Comparison of ENCODE assay signal across 22 cellular contexts in genomic region chr9:75918154-75918553, GRCh38. TPM values are rescaled to one million over a fixed set of nuclear protein-coding genes. Genes with fewer than 3 reads are reported as not detected.
DNase-seq lines count a peak whose midpoint lies in the region; ATAC-seq and TF ChIP-seq lines count a peak whose summit lies in the region.
"Had no signal": no experiment of that assay in that cellular context is flagged by ENCODE, and none has a peak within 500 bp of the region (broad histone marks: within the 10 kb centered on the region; RNA-seq: fewer than 3 reads in every experiment).

No MANE protein-coding gene starts in this region.

- H3K9me3 Mint-ChIP-seq in MCF 10A (ENCODE audit: unreplicated experiment), result peaks cover 26% of the 10 kb centered on the region
- no peaks in the 10 kb centered on the region for H3K9me3 Mint-ChIP-seq in stimulated activated effector memory CD8-positive, alpha-beta T cell treated with anti-CD3 and anti-CD28 coated beads, Interleukin-12 subunit alpha, Interleukin-12 subunit beta, amount 100 ng/mL, for 72 hours
- no peaks in the 10 kb centered on the region for H3K9me3 Mint-ChIP-seq in activated T-helper 1 cell treated with anti-CD3 and anti-CD28 coated beads, Interleukin-12 subunit alpha, Interleukin-12 subunit beta, Interleukin-2, Interleukin-4 antibody, amounts not matched to agents 30 ng/mL and 10 ng/mL and 1 ng/mL, durations not matched to agents 14 hours and 24 hours and 36 hours
- H3K9me3 Mint-ChIP-seq: activated T-cell treated with anti-CD3 and anti-CD28 coated beads, Interleukin-2, amount 50 U/mL, for 4 hours had no signal

- in situ Hi-C loops in GM13976 (cut with MboI; ENCODE audit: low sequenced_read_pairs, unreplicated experiment), result no loop called here

- H3K4me3 Mint-ChIP-seq in MCF 10A (ENCODE audit: unreplicated experiment), result no peak overlapping the region
- H3K4me3 Mint-ChIP-seq in stimulated activated effector memory CD8-positive, alpha-beta T cell treated with anti-CD3 and anti-CD28 coated beads, Interleukin-12 subunit alpha, Interleukin-12 subunit beta, amount 100 ng/mL, for 72 hours, result no peak overlapping the region
- no peak overlapping the region for H3K4me3 Mint-ChIP-seq in activated T-helper 1 cell treated with anti-CD3 and anti-CD28 coated beads, Interleukin-12 subunit alpha, Interleukin-12 subunit beta, Interleukin-2, Interleukin-4 antibody, amounts not matched to agents 30 ng/mL and 10 ng/mL and 1 ng/mL, durations not matched to agents 14 hours and 24 hours and 36 hours
- H3K4me3 Mint-ChIP-seq: activated T-cell treated with anti-CD3 and anti-CD28 coated beads, Interleukin-2, amount 50 U/mL, for 4 hours; brain; CD8-positive, alpha-beta memory T cell; nephron progenitor cell had no signal

- H3K27ac Mint-ChIP-seq in MCF 10A (ENCODE audit: low read depth, unreplicated experiment), result no peak overlapping the region
- no peak overlapping the region for H3K27ac Mint-ChIP-seq in stimulated activated effector memory CD8-positive, alpha-beta T cell treated with anti-CD3 and anti-CD28 coated beads, Interleukin-12 subunit alpha, Interleukin-12 subunit beta, amount 100 ng/mL, for 72 hours
- no peak overlapping the region for H3K27ac Mint-ChIP-seq in activated T-helper 1 cell treated with anti-CD3 and anti-CD28 coated beads, Interleukin-12 subunit alpha, Interleukin-12 subunit beta, Interleukin-2, Interleukin-4 antibody, amounts not matched to agents 30 ng/mL and 10 ng/mL and 1 ng/mL, durations not matched to agents 14 hours and 24 hours and 36 hours
- H3K27ac Mint-ChIP-seq: brain; CD8-positive, alpha-beta memory T cell; nephron progenitor cell had no signal

- peak; percentile 98 for ATAC-seq in esophagus mucosa
- ATAC-seq in stimulated activated effector memory CD8-positive, alpha-beta T cell treated with anti-CD3 and anti-CD28 coated beads, Interleukin-12 subunit alpha, Interleukin-12 subunit beta, amount 100 ng/mL, for 72 hours, result peak; percentile 83

- no TSS peak for BruUV-seq in MCF 10A (replicated peaks; lab: Mats Ljungman, UMichigan)

- H3K4me1 Mint-ChIP-seq in MCF 10A (ENCODE audit: insufficient read depth, unreplicated experiment), result no peaks in the 10 kb centered on the region
- H3K4me1 Mint-ChIP-seq in stimulated activated effector memory CD8-positive, alpha-beta T cell treated with anti-CD3 and anti-CD28 coated beads, Interleukin-12 subunit alpha, Interleukin-12 subunit beta, amount 100 ng/mL, for 72 hours, result no peaks in the 10 kb centered on the region
- H3K4me1 Mint-ChIP-seq in activated T-helper 1 cell treated with anti-CD3 and anti-CD28 coated beads, Interleukin-12 subunit alpha, Interleukin-12 subunit beta, Interleukin-2, Interleukin-4 antibody, amounts not matched to agents 30 ng/mL and 10 ng/mL and 1 ng/mL, durations not matched to agents 14 hours and 24 hours and 36 hours (ENCODE audit: low read depth), result no peaks in the 10 kb centered on the region
- H3K4me1 Mint-ChIP-seq: brain had no signal

- H3K4me1 ChIP-seq in breast epithelium, result no peaks in the 10 kb centered on the region
- H3K4me1 ChIP-seq: thyroid gland, uterus had no signal

- H3K36me3 ChIP-seq in breast epithelium, result no peaks in the 10 kb centered on the region
- H3K36me3 ChIP-seq: thyroid gland, uterus had no signal

- CTCF ChIA-PET in MCF 10A (lab: Yijun Ruan, JAX), result no interaction called here

- no peaks in the 10 kb centered on the region for H3K36me3 Mint-ChIP-seq in MCF 10A (ENCODE audit: insufficient read depth, unreplicated experiment)
- H3K36me3 Mint-ChIP-seq in stimulated activated effector memory CD8-positive, alpha-beta T cell treated with anti-CD3 and anti-CD28 coated beads, Interleukin-12 subunit alpha, Interleukin-12 subunit beta, amount 100 ng/mL, for 72 hours, result no peaks in the 10 kb centered on the region
- no peaks in the 10 kb centered on the region for H3K36me3 Mint-ChIP-seq in activated T-helper 1 cell treated with anti-CD3 and anti-CD28 coated beads, Interleukin-12 subunit alpha, Interleukin-12 subunit beta, Interleukin-2, Interleukin-4 antibody, amounts not matched to agents 30 ng/mL and 10 ng/mL and 1 ng/mL, durations not matched to agents 14 hours and 24 hours and 36 hours (ENCODE audit: low read depth)
- H3K36me3 Mint-ChIP-seq: brain; CD8-positive, alpha-beta memory T cell had no signal

- no peak overlapping the region for H3K4me3 ChIP-seq in breast epithelium
- H3K4me3 ChIP-seq: dorsolateral prefrontal cortex, thyroid gland, uterus had no signal

- no peak for TF ChIP-seq POLR2A in breast epithelium (IDR thresholded peaks at IDR 0.05)

- no peaks in the 10 kb centered on the region for H3K27me3 ChIP-seq in breast epithelium
- H3K27me3 ChIP-seq: dorsolateral prefrontal cortex, thyroid gland, uterus had no signal

- POLR2A ChIA-PET in MCF 10A (lab: Yijun Ruan, JAX), result no interaction called here

- H3K9me3 ChIP-seq in breast epithelium, result no peaks in the 10 kb centered on the region
- H3K9me3 ChIP-seq: thyroid gland, uterus had no signal

- TF ChIP-seq CTCF in MCF 10A (IDR thresholded peaks at IDR 0.05; ENCODE audit: unreplicated experiment) (no peak), breast epithelium (IDR thresholded peaks at IDR 0.05) (no peak), GM13976 (IDR thresholded peaks at IDR 0.05; ENCODE audit: borderline replicate concordance, control extremely low read depth, extremely low read depth, insufficient read depth, missing control alignments) (no peak)

- peak; percentile 59 for DNase-seq in MCF 10A (ENCODE audit: unreplicated experiment)
- DNase-seq in breast epithelium (ENCODE audit: low spot score in 2 of 2), result no peak
- DNase-seq in LoVo (ENCODE audit: low spot score), result peak; percentile 37
- no peak for DNase-seq in stimulated activated effector memory CD8-positive, alpha-beta T cell treated with anti-CD3 and anti-CD28 coated beads, Interleukin-12 subunit alpha, Interleukin-12 subunit beta, amount 100 ng/mL, for 72 hours (ENCODE audit: low spot score in 2 of 2)
- DNase-seq in activated T-helper 1 cell treated with anti-CD3 and anti-CD28 coated beads, Interleukin-12 subunit alpha, Interleukin-12 subunit beta, Interleukin-2, Interleukin-4 antibody, amounts not matched to agents 30 ng/mL and 10 ng/mL and 1 ng/mL, durations not matched to agents 14 hours and 24 hours and 36 hours (ENCODE audit: low spot score), result no peak
- no peak for DNase-seq in GM13976 (ENCODE audit: low spot score)
- DNase-seq: activated CD4-positive, CD25-positive, alpha-beta regulatory T cell treated with anti-CD3 and anti-CD28 coated beads, Interleukin-2, amount 50 U/mL, for 72 hours; activated naive CD4-positive, alpha-beta T cell treated with Interleukin-2 at 50 U/mL for 16 hours; activated T-cell treated with anti-CD3 and anti-CD28 coated beads, Interleukin-2, amount 50 U/mL, for 4 hours; CD8-positive, alpha-beta memory T cell; dorsolateral prefrontal cortex; hippocampal formation; NCI-H146; NCI-H2107; NCI-H345; NCI-H69; nephron progenitor cell; SIG-M5; thyroid gland; uterus had no signal

- no peaks in the 10 kb centered on the region for H3K27me3 Mint-ChIP-seq in MCF 10A (ENCODE audit: insufficient read depth, unreplicated experiment)
- no peaks in the 10 kb centered on the region for H3K27me3 Mint-ChIP-seq in activated T-helper 1 cell treated with anti-CD3 and anti-CD28 coated beads, Interleukin-12 subunit alpha, Interleukin-12 subunit beta, Interleukin-2, Interleukin-4 antibody, amounts not matched to agents 30 ng/mL and 10 ng/mL and 1 ng/mL, durations not matched to agents 14 hours and 24 hours and 36 hours (ENCODE audit: insufficient read depth)

- intact Hi-C loops in MCF 10A (cut with micrococcal nuclease) (no loop called here), breast epithelium (cut with DNase I; ENCODE audit: low total_unique reads) (no loop called here)
- intact Hi-C loops in activated T-helper 1 cell treated with anti-CD3 and anti-CD28 coated beads, Interleukin-12 subunit alpha, Interleukin-12 subunit beta, Interleukin-2, Interleukin-4 antibody, amounts not matched to agents 30 ng/mL and 10 ng/mL and 1 ng/mL, durations not matched to agents 14 hours and 24 hours and 36 hours (cut with micrococcal nuclease), result no loop called here

- H3K27ac ChIP-seq in breast epithelium, result no peak overlapping the region
- H3K27ac ChIP-seq: dorsolateral prefrontal cortex, thyroid gland, uterus had no signal

RNA-seq across cellular contexts. Expression of gene PCSK5, which starts 27.7 kb away (rescaled TPM):
- total RNA-seq in MCF 10A (2022) (0.20 TPM in 1 of 2 replicates, not detected in the other), breast epithelium (10 to 100 TPM; 12.7 to 21.0 (median 19.0) TPM), esophagus mucosa (13.6 TPM)
- total RNA-seq in activated T-helper 1 cell treated with anti-CD3 and anti-CD28 coated beads, Interleukin-12 subunit alpha, Interleukin-12 subunit beta, Interleukin-2, Interleukin-4 antibody, amounts not matched to agents 30 ng/mL and 10 ng/mL and 1 ng/mL, durations not matched to agents 14 hours and 24 hours and 36 hours, result 3.3 and 3.7 TPM in 2 replicates

Comparison
In these comparisons a context has a peak if more than half of its experiments do, and no peak if none do; other contexts are left out.
1. DNase-seq: peak in MCF 10A (single experiment) and LoVo (single experiment); none in breast epithelium (0 of 2), stimulated activated effector memory CD8-positive, alpha-beta T cell treated with anti-CD3 and anti-CD28 coated beads, Interleukin-12 subunit alpha, Interleukin-12 subunit beta, amount 100 ng/mL, for 72 hours (0 of 2), activated T-helper 1 cell treated with anti-CD3 and anti-CD28 coated beads, Interleukin-12 subunit alpha, Interleukin-12 subunit beta, Interleukin-2, Interleukin-4 antibody, amounts not matched to agents 30 ng/mL and 10 ng/mL and 1 ng/mL, durations not matched to agents 14 hours and 24 hours and 36 hours (single experiment) and GM13976 (single experiment).